19 cellular contexts compared by ENCODE assay signal in genomic region chr18:9032519-9032918, GRCh38.
"Had no signal": no experiment of that assay in that cellular context is flagged by ENCODE, and none has a peak within 500 bp of the region (broad histone marks: within the 10 kb centered on the region; RNA-seq: fewer than 3 reads in every experiment).

No MANE protein-coding gene starts in this region.

- DNase-seq: IMR-90, MV-4-11, NCI-H1048, NCI-H1105, NCI-H1417 treated with DMSO at 0.1 percent for 48 hours, NCI-H146, NCI-H1694 treated with DMSO at 0.1 percent for 48 hours, NCI-H1930, NCI-H2081, NCI-H2107, NCI-H226, NCI-H446, NCI-H510A, NCI-H526, PC-3, SHP77, SK-N-SH, SW 1271, T-cell had no signal
